ENCODE assay signal across 20 cellular contexts in genomic region chr2:238743243-238744068, GRCh38.
"Had no signal": no experiment of that assay in that cellular context is flagged by ENCODE, and none has a peak within 500 bp of the region (broad histone marks: within the 10 kb centered on the region; RNA-seq: fewer than 3 reads in every experiment).

No MANE protein-coding gene starts in this region.

- H3K4me1 ChIP-seq: esophagus squamous epithelium, right atrium auricular region, tibial artery had no signal

- H3K36me3 ChIP-seq: brain microvascular endothelial cell, esophagus squamous epithelium, right atrium auricular region, tibial artery had no signal

- H3K9me3 ChIP-seq: esophagus squamous epithelium, right atrium auricular region, tibial artery had no signal

- ATAC-seq: activated CD8-positive, alpha-beta T cell treated with anti-CD3 and anti-CD28 coated beads for 36 hours; activated naive CD4-positive, alpha-beta T cell treated with anti-CD3 and anti-CD28 coated beads, Interleukin-2, amount 50 U/mL, for 72 hours; activated T-cell treated with anti-CD3 and anti-CD28 coated beads, Interleukin-2, amount 50 U/mL, for 4 hours; stimulated activated naive B cell treated with anti-CD40 and anti-IgM and Interleukin-4, amounts not matched to agents 10 μg/mL and 1 μg/mL and 100 μg/mL, for 72 hours had no signal

- DNase-seq: activated CD8-positive, alpha-beta T cell treated with anti-CD3 and anti-CD28 coated beads for 36 hours; activated gamma-delta T cell; activated T-cell treated with anti-CD3 and anti-CD28 coated beads, Interleukin-2, amount 50 U/mL, for 4 hours; brain microvascular endothelial cell; effector CD4-positive, alpha-beta T cell; esophagus squamous epithelium; foreskin fibroblast; glutamatergic neuron; kidney glomerular epithelial cell; nephron progenitor cell; occipital lobe; stimulated activated CD4-positive, alpha-beta T cell treated with anti-CD3 and anti-CD28 coated beads, Interleukin-15, amount 100 ng/mL, for 24 hours; stimulated activated CD4-positive, alpha-beta T cell treated with anti-CD3 and anti-CD28 coated beads, Interleukin-4, amount 100 ng/mL, for 1 hour; stimulated activated naive B cell treated with anti-CD40 and anti-IgM and Interleukin-4, amounts not matched to agents 10 μg/mL and 1 μg/mL and 100 μg/mL, for 72 hours; T-helper 9 cell; tibial artery had no signal

- H3K27me3 ChIP-seq: brain microvascular endothelial cell, right atrium auricular region had no signal

- H3K27ac ChIP-seq: brain microvascular endothelial cell, coronary artery, esophagus squamous epithelium, right atrium auricular region, skin epidermis, tibial artery had no signal

- H3K4me3 ChIP-seq: coronary artery, esophagus squamous epithelium, right atrium auricular region, skin epidermis, tibial artery had no signal
